In the genomic region with DNA sequence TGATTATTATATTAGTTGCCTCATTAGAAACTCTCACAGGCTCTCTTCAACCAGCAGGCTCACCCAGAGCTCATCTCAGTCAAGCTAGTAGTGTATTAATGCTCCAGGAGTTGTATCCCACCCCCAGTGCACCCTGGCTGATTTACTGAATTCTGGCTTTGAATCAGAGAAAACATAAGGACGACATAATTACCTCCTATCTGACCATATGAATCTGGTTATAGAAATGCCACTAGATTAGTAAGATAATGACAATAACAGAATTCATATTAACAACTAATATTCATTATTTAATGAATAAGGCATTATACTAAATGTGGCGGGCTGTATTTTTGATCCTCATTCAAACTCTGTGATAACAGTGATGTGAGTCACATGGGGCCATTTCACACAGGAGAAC, we compare ENCODE assay signal across 2 cellular contexts.
A peak's percentile ranks its signal among the peaks of the same experiment; 100 is the strongest.
TF ChIP-seq lines count a peak whose summit lies in the region.

No MANE protein-coding gene starts in this region.

TF ChIP-seq in SK-N-SH, 30 proteins besides CTCF, POLR2A, EP300 and RAD21:
- TF ChIP-seq, protein P1, sequence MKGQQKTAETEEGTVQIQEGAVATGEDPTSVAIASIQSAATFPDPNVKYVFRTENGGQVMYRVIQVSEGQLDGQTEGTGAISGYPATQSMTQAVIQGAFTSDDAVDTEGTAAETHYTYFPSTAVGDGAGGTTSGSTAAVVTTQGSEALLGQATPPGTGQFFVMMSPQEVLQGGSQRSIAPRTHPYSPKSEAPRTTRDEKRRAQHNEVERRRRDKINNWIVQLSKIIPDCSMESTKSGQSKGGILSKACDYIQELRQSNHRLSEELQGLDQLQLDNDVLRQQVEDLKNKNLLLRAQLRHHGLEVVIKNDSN (IDR thresholded peaks at IDR 0.05; ENCODE audit: borderline replicate concordance, low read depth), result no peak
- TF ChIP-seq POLR2AphosphoS5 (IDR thresholded peaks at IDR 0.05; ENCODE audit: low read depth, low read length) (no peak), TAF1 (IDR thresholded peaks at IDR 0.05; ENCODE audit: borderline replicate concordance, low read depth, low read length) (no peak), TCF12 (IDR thresholded peaks at IDR 0.05) (no peak), RCOR1 (IDR thresholded peaks at IDR 0.05; ENCODE audit: low read length) (peak; percentile 44; the same call in 1 of the 2 replicates), EZH2phosphoT487 (IDR thresholded peaks at IDR 0.05; ENCODE audit: borderline replicate concordance, low read depth) (no peak), FOSL2 (IDR thresholded peaks at IDR 0.05; ENCODE audit: borderline replicate concordance, low read depth) (no peak), GABPA (IDR thresholded peaks at IDR 0.05; ENCODE audit: low read depth) (no peak)
- TF ChIP-seq, protein P2, sequence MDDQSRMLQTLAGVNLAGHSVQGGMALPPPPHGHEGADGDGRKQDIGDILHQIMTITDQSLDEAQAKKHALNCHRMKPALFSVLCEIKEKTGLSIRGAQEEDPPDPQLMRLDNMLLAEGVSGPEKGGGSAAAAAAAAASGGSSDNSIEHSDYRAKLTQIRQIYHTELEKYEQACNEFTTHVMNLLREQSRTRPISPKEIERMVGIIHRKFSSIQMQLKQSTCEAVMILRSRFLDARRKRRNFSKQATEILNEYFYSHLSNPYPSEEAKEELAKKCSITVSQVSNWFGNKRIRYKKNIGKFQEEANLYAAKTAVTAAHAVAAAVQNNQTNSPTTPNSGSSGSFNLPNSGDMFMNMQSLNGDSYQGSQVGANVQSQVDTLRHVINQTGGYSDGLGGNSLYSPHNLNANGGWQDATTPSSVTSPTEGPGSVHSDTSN (IDR thresholded peaks at IDR 0.05), result no peak

TF ChIP-seq in GM23338, 12 proteins besides CTCF, POLR2A, EP300 and RAD21:
- TF ChIP-seq, protein P3, sequence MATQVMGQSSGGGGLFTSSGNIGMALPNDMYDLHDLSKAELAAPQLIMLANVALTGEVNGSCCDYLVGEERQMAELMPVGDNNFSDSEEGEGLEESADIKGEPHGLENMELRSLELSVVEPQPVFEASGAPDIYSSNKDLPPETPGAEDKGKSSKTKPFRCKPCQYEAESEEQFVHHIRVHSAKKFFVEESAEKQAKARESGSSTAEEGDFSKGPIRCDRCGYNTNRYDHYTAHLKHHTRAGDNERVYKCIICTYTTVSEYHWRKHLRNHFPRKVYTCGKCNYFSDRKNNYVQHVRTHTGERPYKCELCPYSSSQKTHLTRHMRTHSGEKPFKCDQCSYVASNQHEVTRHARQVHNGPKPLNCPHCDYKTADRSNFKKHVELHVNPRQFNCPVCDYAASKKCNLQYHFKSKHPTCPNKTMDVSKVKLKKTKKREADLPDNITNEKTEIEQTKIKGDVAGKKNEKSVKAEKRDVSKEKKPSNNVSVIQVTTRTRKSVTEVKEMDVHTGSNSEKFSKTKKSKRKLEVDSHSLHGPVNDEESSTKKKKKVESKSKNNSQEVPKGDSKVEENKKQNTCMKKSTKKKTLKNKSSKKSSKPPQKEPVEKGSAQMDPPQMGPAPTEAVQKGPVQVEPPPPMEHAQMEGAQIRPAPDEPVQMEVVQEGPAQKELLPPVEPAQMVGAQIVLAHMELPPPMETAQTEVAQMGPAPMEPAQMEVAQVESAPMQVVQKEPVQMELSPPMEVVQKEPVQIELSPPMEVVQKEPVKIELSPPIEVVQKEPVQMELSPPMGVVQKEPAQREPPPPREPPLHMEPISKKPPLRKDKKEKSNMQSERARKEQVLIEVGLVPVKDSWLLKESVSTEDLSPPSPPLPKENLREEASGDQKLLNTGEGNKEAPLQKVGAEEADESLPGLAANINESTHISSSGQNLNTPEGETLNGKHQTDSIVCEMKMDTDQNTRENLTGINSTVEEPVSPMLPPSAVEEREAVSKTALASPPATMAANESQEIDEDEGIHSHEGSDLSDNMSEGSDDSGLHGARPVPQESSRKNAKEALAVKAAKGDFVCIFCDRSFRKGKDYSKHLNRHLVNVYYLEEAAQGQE (IDR thresholded peaks at IDR 0.05; ENCODE audit: unreplicated experiment), result no peak
- TF ChIP-seq, protein P4, sequence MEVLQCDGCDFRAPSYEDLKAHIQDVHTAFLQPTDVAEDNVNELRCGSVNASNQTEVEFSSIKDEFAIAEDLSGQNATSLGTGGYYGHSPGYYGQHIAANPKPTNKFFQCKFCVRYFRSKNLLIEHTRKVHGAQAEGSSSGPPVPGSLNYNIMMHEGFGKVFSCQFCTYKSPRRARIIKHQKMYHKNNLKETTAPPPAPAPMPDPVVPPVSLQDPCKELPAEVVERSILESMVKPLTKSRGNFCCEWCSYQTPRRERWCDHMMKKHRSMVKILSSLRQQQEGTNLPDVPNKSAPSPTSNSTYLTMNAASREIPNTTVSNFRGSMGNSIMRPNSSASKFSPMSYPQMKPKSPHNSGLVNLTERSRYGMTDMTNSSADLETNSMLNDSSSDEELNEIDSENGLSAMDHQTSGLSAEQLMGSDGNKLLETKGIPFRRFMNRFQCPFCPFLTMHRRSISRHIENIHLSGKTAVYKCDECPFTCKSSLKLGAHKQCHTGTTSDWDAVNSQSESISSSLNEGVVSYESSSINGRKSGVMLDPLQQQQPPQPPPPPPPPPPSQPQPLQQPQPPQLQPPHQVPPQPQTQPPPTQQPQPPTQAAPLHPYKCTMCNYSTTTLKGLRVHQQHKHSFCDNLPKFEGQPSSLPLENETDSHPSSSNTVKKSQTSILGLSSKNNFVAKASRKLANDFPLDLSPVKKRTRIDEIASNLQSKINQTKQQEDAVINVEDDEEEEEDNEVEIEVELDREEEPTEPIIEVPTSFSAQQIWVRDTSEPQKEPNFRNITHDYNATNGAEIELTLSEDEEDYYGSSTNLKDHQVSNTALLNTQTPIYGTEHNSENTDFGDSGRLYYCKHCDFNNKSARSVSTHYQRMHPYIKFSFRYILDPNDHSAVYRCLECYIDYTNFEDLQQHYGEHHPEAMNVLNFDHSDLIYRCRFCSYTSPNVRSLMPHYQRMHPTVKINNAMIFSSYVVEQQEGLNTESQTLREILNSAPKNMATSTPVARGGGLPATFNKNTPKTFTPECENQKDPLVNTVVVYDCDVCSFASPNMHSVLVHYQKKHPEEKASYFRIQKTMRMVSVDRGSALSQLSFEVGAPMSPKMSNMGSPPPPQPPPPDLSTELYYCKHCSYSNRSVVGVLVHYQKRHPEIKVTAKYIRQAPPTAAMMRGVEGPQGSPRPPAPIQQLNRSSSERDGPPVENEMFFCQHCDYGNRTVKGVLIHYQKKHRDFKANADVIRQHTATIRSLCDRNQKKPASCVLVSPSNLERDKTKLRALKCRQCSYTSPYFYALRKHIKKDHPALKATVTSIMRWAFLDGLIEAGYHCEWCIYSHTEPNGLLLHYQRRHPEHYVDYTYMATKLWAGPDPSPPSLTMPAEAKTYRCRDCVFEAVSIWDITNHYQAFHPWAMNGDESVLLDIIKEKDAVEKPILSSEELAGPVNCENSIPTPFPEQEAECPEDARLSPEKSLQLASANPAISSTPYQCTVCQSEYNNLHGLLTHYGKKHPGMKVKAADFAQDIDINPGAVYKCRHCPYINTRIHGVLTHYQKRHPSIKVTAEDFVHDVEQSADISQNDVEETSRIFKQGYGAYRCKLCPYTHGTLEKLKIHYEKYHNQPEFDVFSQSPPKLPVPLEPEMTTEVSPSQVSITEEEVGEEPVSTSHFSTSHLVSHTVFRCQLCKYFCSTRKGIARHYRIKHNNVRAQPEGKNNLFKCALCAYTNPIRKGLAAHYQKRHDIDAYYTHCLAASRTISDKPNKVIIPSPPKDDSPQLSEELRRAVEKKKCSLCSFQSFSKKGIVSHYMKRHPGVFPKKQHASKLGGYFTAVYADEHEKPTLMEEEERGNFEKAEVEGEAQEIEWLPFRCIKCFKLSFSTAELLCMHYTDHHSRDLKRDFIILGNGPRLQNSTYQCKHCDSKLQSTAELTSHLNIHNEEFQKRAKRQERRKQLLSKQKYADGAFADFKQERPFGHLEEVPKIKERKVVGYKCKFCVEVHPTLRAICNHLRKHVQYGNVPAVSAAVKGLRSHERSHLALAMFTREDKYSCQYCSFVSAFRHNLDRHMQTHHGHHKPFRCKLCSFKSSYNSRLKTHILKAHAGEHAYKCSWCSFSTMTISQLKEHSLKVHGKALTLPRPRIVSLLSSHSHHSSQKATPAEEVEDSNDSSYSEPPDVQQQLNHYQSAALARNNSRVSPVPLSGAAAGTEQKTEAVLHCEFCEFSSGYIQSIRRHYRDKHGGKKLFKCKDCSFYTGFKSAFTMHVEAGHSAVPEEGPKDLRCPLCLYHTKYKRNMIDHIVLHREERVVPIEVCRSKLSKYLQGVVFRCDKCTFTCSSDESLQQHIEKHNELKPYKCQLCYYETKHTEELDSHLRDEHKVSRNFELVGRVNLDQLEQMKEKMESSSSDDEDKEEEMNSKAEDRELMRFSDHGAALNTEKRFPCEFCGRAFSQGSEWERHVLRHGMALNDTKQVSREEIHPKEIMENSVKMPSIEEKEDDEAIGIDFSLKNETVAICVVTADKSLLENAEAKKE (CRISPR knock-in tag; IDR thresholded peaks at IDR 0.05), result no peak
- TF ChIP-seq ZNF331 (CRISPR knock-in tag; IDR thresholded peaks at IDR 0.05; ENCODE audit: low read depth) (no peak), POLR2AphosphoS5 (IDR thresholded peaks at IDR 0.05; ENCODE audit: low read depth) (no peak), NANOG (IDR thresholded peaks at IDR 0.05; ENCODE audit: borderline replicate concordance) (no peak)
